ENCODE assay signal across 12 cellular contexts in the genomic region with DNA sequence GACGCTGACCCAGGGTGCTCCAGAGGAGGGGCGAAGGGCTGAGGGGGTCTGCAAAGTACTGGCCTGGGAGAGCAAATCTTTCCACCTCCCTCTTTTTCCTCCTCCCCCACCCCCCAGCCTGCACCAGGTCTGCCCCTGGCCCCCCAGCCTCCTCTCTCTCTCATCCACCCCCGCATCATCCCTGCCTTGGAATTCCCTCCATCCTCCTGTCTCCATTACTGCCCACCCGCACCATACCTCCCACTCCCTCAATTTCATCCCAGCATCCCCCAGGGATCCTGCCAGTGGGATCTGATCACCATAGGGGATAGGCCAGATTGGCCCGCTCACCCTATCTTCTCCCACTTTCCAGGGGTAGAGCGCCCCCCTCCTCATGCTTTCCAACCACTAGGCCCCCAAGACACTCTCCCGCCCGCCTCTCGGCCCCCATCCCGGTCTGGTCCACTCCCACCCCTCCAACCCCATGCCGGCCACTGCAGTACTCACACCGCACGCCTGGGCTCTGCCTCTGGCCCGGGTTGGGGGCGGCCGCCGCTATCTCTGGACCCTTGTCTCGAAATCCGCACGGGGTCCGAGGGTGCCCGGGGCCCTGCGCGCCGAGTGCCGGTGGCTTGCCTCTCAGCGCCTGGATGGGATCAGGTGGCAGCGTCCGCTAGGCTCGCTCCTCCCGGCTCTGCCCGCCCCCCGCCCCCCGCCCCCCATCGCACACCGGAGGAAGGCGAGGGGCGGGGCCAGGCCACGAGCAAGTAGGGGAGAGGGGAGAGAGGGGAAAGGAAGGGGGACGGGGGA. TPM values are rescaled to one million over a fixed set of nuclear protein-coding genes. Genes with fewer than 3 reads are reported as not detected.
DNase-seq lines count a peak whose midpoint lies in the region; ATAC-seq and TF ChIP-seq lines count a peak whose summit lies in the region.
"Had no signal": no experiment of that assay in that cellular context is flagged by ENCODE, and none has a peak within 500 bp of the region (broad histone marks: within the 10 kb centered on the region; RNA-seq: fewer than 3 reads in every experiment).

Gene GAL3ST3, minus strand, starts transcription at position 637 of the 789 bp plus-strand sequence. CDS start 3,746 bp downstream, outside the sequence.

- peak within 1 kb of the TSS; percentile 27 for H3K4me2 ChIP-seq in OCI-LY3 (ENCODE audit: low read length)

- H3K9ac ChIP-seq in OCI-LY3 (ENCODE audit: low read length), result no peak within 1 kb of the TSS

- peak in 2 of 3 experiments; percentile 23 to 44 for DNase-seq in NCI-H1417 (lab: John Stamatoyannopoulos, UW)
- no peak for DNase-seq in NCI-H1417 treated with DMSO at 0.1 percent for 48 hours (lab: John Stamatoyannopoulos, UW)
- no peak for DNase-seq in right atrium auricular region (ENCODE audit: low spot score)
- DNase-seq in retinal pigment epithelial cell (ENCODE audit: low read depth), result no peak
- no peak for DNase-seq in T-helper 9 cell
- no peak for DNase-seq in SKM-1 treated with dmso at 0.1 percent for 144 hours (lab: John Stamatoyannopoulos, UW; ENCODE audit: unreplicated experiment)
- DNase-seq: 8988T; activated CD4-positive, alpha-beta T cell treated with anti-CD3 and anti-CD28 coated beads for 1 hour; Kasumi-1 had no signal

- H2AFZ ChIP-seq in OCI-LY3 (ENCODE audit: low read depth, low read length), result no peak within 1 kb of the TSS

- H3K4me1 ChIP-seq in OCI-LY3 (ENCODE audit: low read length) (peaks cover 28% of the 10 kb centered on the region), right atrium auricular region (peaks cover 3 to 46% of the 10 kb centered on the region in 2 donors)

- H3K36me3 ChIP-seq in OCI-LY3 (replicated peaks; ENCODE audit: low read depth, low read length) (peaks cover 5% of the 10 kb centered on the region), right atrium auricular region (no peaks in the 10 kb centered on the region)

- H3K4me3 ChIP-seq in OCI-LY3 (ENCODE audit: low read length) (peak within 1 kb of the TSS; percentile 38), right atrium auricular region (peak within 1 kb of the TSS; percentile 43 to 47), retinal pigment epithelial cell (ENCODE audit: low read length) (peak within 1 kb of the TSS; percentile 47)

- no peak for TF ChIP-seq CTCF in OCI-LY3 (IDR thresholded peaks at IDR 0.05; ENCODE audit: low read depth, low read length)
- no peak for TF ChIP-seq CTCF in right atrium auricular region (IDR thresholded peaks at IDR 0.05)
- TF ChIP-seq CTCF in retinal pigment epithelial cell (conservative IDR thresholded peaks at IDR 0.05; ENCODE audit: low read depth, low read length), result no peak

- no peak for ATAC-seq in HG02885 (IDR thresholded peaks at IDR 0.05; ENCODE audit: poor library complexity, unreplicated experiment)

- H3K27me3 ChIP-seq in OCI-LY3 (ENCODE audit: low read depth, low read length), result no peaks in the 10 kb centered on the region
- H3K27me3 ChIP-seq in right atrium auricular region, result no peaks in the 10 kb centered on the region

- H3K27ac ChIP-seq in OCI-LY3 (ENCODE audit: low read length), result no peak within 1 kb of the TSS
- peak within 1 kb of the TSS; percentile 55 to 80 for H3K27ac ChIP-seq in right atrium auricular region
- H3K27ac ChIP-seq: neutrophil had no signal

- H4K20me1 ChIP-seq in OCI-LY3 (ENCODE audit: insufficient read depth, low read length), result no peaks in the 10 kb centered on the region

- H3K9me3 ChIP-seq in OCI-LY3 (ENCODE audit: insufficient read depth, low read length), result no peaks in the 10 kb centered on the region
- no peaks in the 10 kb centered on the region for H3K9me3 ChIP-seq in right atrium auricular region
- H3K9me3 ChIP-seq: neutrophil had no signal

- peaks cover 16% of the 10 kb centered on the region for H3K79me2 ChIP-seq in OCI-LY3 (ENCODE audit: low read length)

RNA-seq across cellular contexts. Expression of gene GAL3ST3, which starts in this region (rescaled TPM):
- total RNA-seq in right atrium auricular region, result 10 to 100 TPM; 22.7 to 29.0 TPM

Comparison
In these comparisons a context has a peak if more than half of its experiments do, and no peak if none do; other contexts are left out.
1. DNase-seq: peak in NCI-H1417 (2 of 3); none in NCI-H1417 treated with DMSO at 0.1 percent for 48 hours (single experiment), right atrium auricular region (single experiment), retinal pigment epithelial cell (single experiment), T-helper 9 cell (single experiment) and SKM-1 treated with dmso at 0.1 percent for 144 hours (single experiment).
2. Peak in every context shown above with its lines, with median percentiles within 50 percentile points of each other: H3K4me3 ChIP-seq.